Comparison of ENCODE assay signal across 12 cellular contexts in genomic region chr21:33360281-33360680, GRCh38. TPM values are rescaled to one million over a fixed set of nuclear protein-coding genes. Genes with fewer than 3 reads are reported as not detected.
A peak's percentile ranks its signal among the peaks of the same experiment; 100 is the strongest.
DNase-seq lines count a peak whose midpoint lies in the region; ATAC-seq and TF ChIP-seq lines count a peak whose summit lies in the region.
"Had no signal": no experiment of that assay in that cellular context is flagged by ENCODE, and none has a peak within 500 bp of the region (broad histone marks: within the 10 kb centered on the region; RNA-seq: fewer than 3 reads in every experiment).

No MANE protein-coding gene starts in this region.

- no peak overlapping the region for H3K14ac ChIP-seq in mesenchymal stem cell (ENCODE audit: low read length in 2 of 2)

- ATAC-seq in natural killer cell treated with Interleukin-12 subunit alpha and Interleukin-12 subunit beta and Interleukin-15 and Interleukin-18, amount 100 ng/mL, for 72 hours: no peak
- ATAC-seq in natural killer cell (no peak), HG02870 (IDR thresholded peaks at IDR 0.05; ENCODE audit: unreplicated experiment) (no peak), HG03095 (IDR thresholded peaks at IDR 0.05; ENCODE audit: unreplicated experiment) (no peak)

- H3K4me3 Mint-ChIP-seq in natural killer cell treated with Interleukin-12 subunit alpha and Interleukin-12 subunit beta and Interleukin-15 and Interleukin-18, amount 100 ng/mL, for 72 hours: no peak overlapping the region
- no peak overlapping the region for H3K4me3 Mint-ChIP-seq in natural killer cell
- H3K4me3 Mint-ChIP-seq in chondrocyte (ENCODE audit: unreplicated experiment): no peak overlapping the region
- peak overlapping the region in 1 of 5 donors; percentile 93 for H3K4me3 Mint-ChIP-seq in immature natural killer cell

- peaks cover 13 to 25% of the 10 kb centered on the region in 2 experiments for H3K36me3 ChIP-seq in mesenchymal stem cell (ENCODE audit: control insufficient read depth in 1 of 2, insufficient read depth in 2 of 2, low read depth in 1 of 2, low read length in 2 of 2)

- no peaks in the 10 kb centered on the region for H3K9me3 Mint-ChIP-seq in natural killer cell treated with Interleukin-12 subunit alpha and Interleukin-12 subunit beta and Interleukin-15 and Interleukin-18, amount 100 ng/mL, for 72 hours
- H3K9me3 Mint-ChIP-seq in natural killer cell (no peaks in the 10 kb centered on the region), chondrocyte (ENCODE audit: low read depth) (no peaks in the 10 kb centered on the region), immature natural killer cell (no peaks in the 10 kb centered on the region)
- H3K9me3 Mint-ChIP-seq: nephron had no signal

- H3K23ac ChIP-seq in mesenchymal stem cell (ENCODE audit: low read length in 2 of 2): no peak overlapping the region

- TF ChIP-seq CTCF in natural killer cell (IDR thresholded peaks at IDR 0.05): no peak
- TF ChIP-seq CTCF in chondrocyte (IDR thresholded peaks at IDR 0.05): no peak

- H2BK12ac ChIP-seq in mesenchymal stem cell (ENCODE audit: low read length in 2 of 2): no peak overlapping the region

- WGBS in mesenchymal stem cell: 98% methylated on average over 6 of the region's 6 CpGs

- no peak overlapping the region for H2AK5ac ChIP-seq in mesenchymal stem cell (ENCODE audit: low read length, severe bottlenecking)

- H3K4ac ChIP-seq in mesenchymal stem cell (ENCODE audit: low read depth in 1 of 2, low read length in 2 of 2): no peak overlapping the region

- intact Hi-C loops in natural killer cell (cut with micrococcal nuclease): loop anchor here (5.0 to 10.0 kb wide), 2 partner anchors 33 to 245 kb away; no protein-coding TSS in a partner anchor

- no peak overlapping the region for H3K18ac ChIP-seq in mesenchymal stem cell (ENCODE audit: low read depth in 1 of 2, low read length in 2 of 2)

- no peak overlapping the region for H3K27ac ChIP-seq in mesenchymal stem cell (ENCODE audit: low read length, poor library complexity, severe bottlenecking)

- H4K8ac ChIP-seq in mesenchymal stem cell (ENCODE audit: low read length): no peak overlapping the region

- no peak overlapping the region for H3K27ac Mint-ChIP-seq in natural killer cell treated with Interleukin-12 subunit alpha and Interleukin-12 subunit beta and Interleukin-15 and Interleukin-18, amount 100 ng/mL, for 72 hours
- H3K27ac Mint-ChIP-seq in natural killer cell (peak overlapping the region in 1 of 2 donors; percentile 81), chondrocyte (ENCODE audit: unreplicated experiment) (peak overlapping the region; percentile 68), immature natural killer cell (no peak overlapping the region)

- peaks cover 12 to 13% of the 10 kb centered on the region in 2 donors for H3K4me1 Mint-ChIP-seq in natural killer cell treated with Interleukin-12 subunit alpha and Interleukin-12 subunit beta and Interleukin-15 and Interleukin-18, amount 100 ng/mL, for 72 hours (ENCODE audit: low read depth in 2 of 2)
- H3K4me1 Mint-ChIP-seq in natural killer cell (peaks cover 15 to 20% of the 10 kb centered on the region in 2 donors), chondrocyte (ENCODE audit: low read depth) (peaks cover 24% of the 10 kb centered on the region), immature natural killer cell (peaks cover 18 to 24% of the 10 kb centered on the region in 2 donors)

- no peaks in the 10 kb centered on the region for H3K79me1 ChIP-seq in mesenchymal stem cell (replicated peaks; ENCODE audit: low read length, poor library complexity, severe bottlenecking)

- no peak overlapping the region for H3K4me2 ChIP-seq in mesenchymal stem cell (ENCODE audit: low read length, poor library complexity, severe bottlenecking)

- H3K4me3 ChIP-seq in mesenchymal stem cell (ENCODE audit: insufficient read depth in 1 of 2, low read depth in 1 of 2, low read length in 2 of 2): peak overlapping the region in 1 of 2 experiments; percentile 63

- no peak overlapping the region for H2BK15ac ChIP-seq in mesenchymal stem cell (ENCODE audit: low read depth, poor library complexity, severe bottlenecking)

- no peaks in the 10 kb centered on the region for H3K9me3 ChIP-seq in mesenchymal stem cell (ENCODE audit: control insufficient read depth, low read length)
- H3K9me3 ChIP-seq: BE2C had no signal

- H3K4me1 ChIP-seq in mesenchymal stem cell (ENCODE audit: control insufficient read depth, insufficient read depth, low read depth, low read length): peaks cover 8% of the 10 kb centered on the region
- H3K4me1 ChIP-seq: BE2C had no signal

- H3K27me3 Mint-ChIP-seq in natural killer cell treated with Interleukin-12 subunit alpha and Interleukin-12 subunit beta and Interleukin-15 and Interleukin-18, amount 100 ng/mL, for 72 hours: peaks cover 7 to 11% of the 10 kb centered on the region in 2 donors
- H3K27me3 Mint-ChIP-seq in natural killer cell (ENCODE audit: low read depth in 2 of 2) (peaks cover 10 to 12% of the 10 kb centered on the region in 2 donors), chondrocyte (ENCODE audit: low read depth) (no peaks in the 10 kb centered on the region), immature natural killer cell (ENCODE audit: low read depth in 3 of 3) (peaks cover 11 to 19% (median 17%) of the 10 kb centered on the region in 3 donors)

- no peaks in the 10 kb centered on the region for H3K36me3 Mint-ChIP-seq in natural killer cell treated with Interleukin-12 subunit alpha and Interleukin-12 subunit beta and Interleukin-15 and Interleukin-18, amount 100 ng/mL, for 72 hours
- H3K36me3 Mint-ChIP-seq in natural killer cell (peaks cover 10% of the 10 kb centered on the region), chondrocyte (ENCODE audit: low read depth) (peaks cover 10% of the 10 kb centered on the region), immature natural killer cell (peaks cover 0 to 13% (median 12%) of the 10 kb centered on the region in 3 donors)

- no peak overlapping the region for H2BK5ac ChIP-seq in mesenchymal stem cell (ENCODE audit: low read depth, low read length, poor library complexity, severe bottlenecking)

- no peak overlapping the region for H2BK120ac ChIP-seq in mesenchymal stem cell (ENCODE audit: low read depth, low read length)

- DNase-seq in natural killer cell treated with Interleukin-12 subunit alpha and Interleukin-12 subunit beta and Interleukin-15 and Interleukin-18, amount 100 ng/mL, for 72 hours (ENCODE audit: low spot score): peak; percentile 37
- DNase-seq in natural killer cell (no peak), chondrocyte (ENCODE audit: low spot score) (no peak), mesenchymal stem cell (no peak), NCI-H1105 treated with DMSO at 0.1 percent for 48 hours (lab: John Stamatoyannopoulos, UW) (no peak), immature natural killer cell (no peak)
- DNase-seq: activated T-cell treated with anti-CD3 and anti-CD28 coated beads, Interleukin-2, amount 50 U/mL, for 48 hours; BE2C; NCI-H1694 had no signal

- H2AFZ ChIP-seq in mesenchymal stem cell (ENCODE audit: low read depth, low read length): no peak overlapping the region

- no peak overlapping the region for H4K91ac ChIP-seq in mesenchymal stem cell (ENCODE audit: low read length)

- H3K27me3 ChIP-seq in mesenchymal stem cell (ENCODE audit: control insufficient read depth in 1 of 2, insufficient read depth in 1 of 2, low read length in 2 of 2): no peaks in the 10 kb centered on the region

- H3K9ac ChIP-seq in mesenchymal stem cell (ENCODE audit: low read length): peak overlapping the region; percentile 61

RNA-seq across cellular contexts. Expression of gene IFNAR1, which starts 35.5 kb away (rescaled TPM):
- total RNA-seq in natural killer cell treated with Interleukin-12 subunit alpha and Interleukin-12 subunit beta and Interleukin-15 and Interleukin-18, amount 100 ng/mL, for 72 hours: 10 to 100 TPM; 16.0 to 16.6 TPM
- total RNA-seq in natural killer cell (10 to 100 TPM; 15.0 to 21.3 (median 19.3) TPM), chondrocyte (40.3 to 52.3 TPM (median 47.7 TPM) in 3 replicates)
- polyA plus RNA-seq in mesenchymal stem cell (2013, experiment 1 of 2): 40.6 TPM
- polyA plus RNA-seq in mesenchymal stem cell (2013, experiment 2 of 2): 40.4 TPM
- 10 to 100 TPM; 34.1 to 57.1 (median 40.6) TPM for polyA plus RNA-seq in immature natural killer cell

RNA-seq across cellular contexts. Expression of gene IFNGR2, which starts 42.9 kb away (rescaled TPM):
- total RNA-seq in natural killer cell treated with Interleukin-12 subunit alpha and Interleukin-12 subunit beta and Interleukin-15 and Interleukin-18, amount 100 ng/mL, for 72 hours: 1 to 10 TPM in 1 of 2 donors, not detected in 1; 1.6 TPM
- total RNA-seq in natural killer cell (10 to 100 TPM in 1 of 3 donors, 1 to 10 TPM in 2; 3.6 to 16.5 (median 8.6) TPM), chondrocyte (58.1 to 58.4 TPM (median 58.3 TPM) in 3 replicates)
- polyA plus RNA-seq in mesenchymal stem cell (2013, experiment 1 of 2): 62.7 TPM
- 59.5 TPM for polyA plus RNA-seq in mesenchymal stem cell (2013, experiment 2 of 2)
- polyA plus RNA-seq in immature natural killer cell: 1 to 10 TPM in 1 of 3 donors, under 1 TPM in 2; 0.35 to 2.0 (median 0.77) TPM
